8 cellular contexts compared by ENCODE assay signal in the genomic region with DNA sequence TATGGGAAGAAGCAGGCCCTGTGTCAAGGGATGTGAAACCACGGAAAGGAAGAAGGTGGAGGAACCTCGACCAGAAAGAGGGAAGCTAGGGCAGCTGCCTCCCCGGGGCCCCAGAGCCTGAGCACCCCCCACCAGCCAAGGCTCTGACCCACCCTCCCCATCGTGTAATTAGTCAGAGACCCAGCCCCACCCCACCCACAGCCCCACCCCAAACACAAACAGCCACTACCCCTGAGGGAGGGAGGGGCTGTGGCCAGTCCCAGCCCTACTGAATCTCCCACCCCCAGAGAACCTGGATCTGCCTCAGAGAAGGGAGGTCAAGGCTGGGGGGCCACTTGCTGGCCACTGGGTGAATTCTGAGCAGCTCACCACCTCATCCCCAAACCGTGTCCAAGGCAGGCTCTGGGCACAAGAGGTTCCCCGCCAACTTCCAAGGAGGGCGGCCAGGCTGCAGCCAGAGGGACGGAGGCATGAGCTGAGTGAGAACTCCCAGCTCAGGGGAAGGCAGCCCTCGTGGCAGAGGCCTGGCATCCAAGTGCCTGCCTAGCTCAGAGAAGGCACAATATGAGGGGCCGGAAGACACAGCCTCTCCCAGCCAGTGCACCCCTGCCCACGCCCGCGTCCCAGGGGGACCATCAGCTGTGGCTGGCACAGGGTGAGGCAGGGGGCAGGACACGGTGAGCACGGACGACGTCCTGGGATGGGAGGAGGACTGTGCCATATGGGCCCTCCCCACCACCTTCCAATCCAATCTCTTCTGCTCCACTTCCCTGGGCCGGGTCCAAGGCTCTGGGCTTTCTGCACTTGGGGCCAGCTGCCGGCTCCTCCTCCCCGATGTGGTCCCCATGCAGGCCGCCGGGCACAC. TPM values are rescaled to one million over a fixed set of nuclear protein-coding genes. Genes with fewer than 3 reads are reported as not detected.
DNase-seq lines count a peak whose midpoint lies in the region; ATAC-seq and TF ChIP-seq lines count a peak whose summit lies in the region.

No MANE protein-coding gene starts in this region.

- H3K9ac ChIP-seq in Karpas-422 (ENCODE audit: low read length) = peak overlapping the region; percentile 43

- in situ Hi-C loops in brain microvascular endothelial cell (cut with HindIII; ENCODE audit: low pct_ligation_motif_present, low sequenced_read_pairs) = no loop called here

- H3K27ac Mint-ChIP-seq in memory B cell = peak overlapping the region; percentile 29

- H3K4me1 ChIP-seq in Karpas-422 (ENCODE audit: low read length) = peaks cover 76% of the 10 kb centered on the region

- H3K27ac ChIP-seq in 22Rv1 (peak overlapping the region; percentile 95), Karpas-422 (ENCODE audit: low read length) (no peak overlapping the region), brain microvascular endothelial cell (no peak overlapping the region)

- H3K27me3 ChIP-seq in Karpas-422 (ENCODE audit: low read length) (no peaks in the 10 kb centered on the region), brain microvascular endothelial cell (replicated peaks) (no peaks in the 10 kb centered on the region)

- no peaks in the 10 kb centered on the region for H3K9me3 ChIP-seq in Karpas-422 (ENCODE audit: low read length)

- no peaks in the 10 kb centered on the region for H3K79me2 ChIP-seq in Karpas-422 (ENCODE audit: low read length)

- no peaks in the 10 kb centered on the region for H3K9me3 Mint-ChIP-seq in memory B cell

- DNase-seq in Karpas-422 = no peak
- no peak for DNase-seq in brain microvascular endothelial cell
- no peak for DNase-seq in memory B cell (ENCODE audit: low spot score in 2 of 2)
- no peak for DNase-seq in DMS153 treated with DMSO at 0.1 percent for 48 hours (lab: John Stamatoyannopoulos, UW; ENCODE audit: unreplicated experiment)
- no peak for DNase-seq in NCI-H526 treated with DMSO at 0.1 percent for 48 hours (lab: John Stamatoyannopoulos, UW)
- no peak for DNase-seq in inferior parietal cortex (ENCODE audit: extremely low spot score)

- TF ChIP-seq CTCF in 22Rv1 (IDR thresholded peaks at IDR 0.05) (no peak), brain microvascular endothelial cell (IDR thresholded peaks at IDR 0.05; ENCODE audit: low read depth, low read length, missing control alignments) (no peak)

- H3K4me1 Mint-ChIP-seq in memory B cell = peaks cover 49% of the 10 kb centered on the region

- no peaks in the 10 kb centered on the region for H3K27me3 Mint-ChIP-seq in memory B cell

- ATAC-seq in memory B cell (ENCODE audit: low read depth) = peak; percentile 25
- no peak for ATAC-seq in GM18868 (IDR thresholded peaks at IDR 0.05; ENCODE audit: unreplicated experiment)

- H3K9me2 ChIP-seq in Karpas-422 (replicated peaks; ENCODE audit: insufficient read depth, low read length) = no peaks in the 10 kb centered on the region

- no peaks in the 10 kb centered on the region for H3K36me3 ChIP-seq in Karpas-422 (ENCODE audit: insufficient read depth, low read length)
- peaks cover 7% of the 10 kb centered on the region for H3K36me3 ChIP-seq in brain microvascular endothelial cell (replicated peaks)

- H3K36me3 Mint-ChIP-seq in memory B cell = no peaks in the 10 kb centered on the region

- peak overlapping the region; percentile 60 for H3K4me3 Mint-ChIP-seq in memory B cell

- peak overlapping the region; percentile 49 for H3K4me2 ChIP-seq in Karpas-422 (ENCODE audit: low read depth, low read length, poor library complexity, severe bottlenecking)

- H2AFZ ChIP-seq in Karpas-422 (ENCODE audit: low read length) = no peak overlapping the region

- H3K4me3 ChIP-seq in Karpas-422 (ENCODE audit: low read length) = no peak overlapping the region
- H3K4me3 ChIP-seq in brain microvascular endothelial cell (ENCODE audit: low read depth, low read length) = peak overlapping the region; percentile 79

- H4K20me1 ChIP-seq in Karpas-422 (ENCODE audit: insufficient read depth, low read depth, low read length) = peaks cover 22% of the 10 kb centered on the region; the same call in 1 of the 2 replicates

RNA-seq across cellular contexts. Expression of a gene that starts 2.7 kb away (rescaled TPM):
- total RNA-seq in Karpas-422 (2014; rRNA removed; shearing (Covaris generic); ENCODE audit: low replicate concordance) = 2.6 and 7.8 TPM in 2 replicates

RNA-seq across cellular contexts. Expression of a gene that starts 22.1 kb away (rescaled TPM):
- 0.90 and 2.7 TPM in 2 replicates for total RNA-seq in Karpas-422 (2014; rRNA removed; shearing (Covaris generic); ENCODE audit: low replicate concordance)

RNA-seq across cellular contexts. Expression of a gene that starts 34.6 kb away (rescaled TPM):
- 6.4 and 15.8 TPM in 2 replicates for total RNA-seq in Karpas-422 (2014; rRNA removed; shearing (Covaris generic); ENCODE audit: low replicate concordance)

RNA-seq across cellular contexts. Expression of a gene that starts 38.4 kb away (rescaled TPM):
- total RNA-seq in Karpas-422 (2014; rRNA removed; shearing (Covaris generic); ENCODE audit: low replicate concordance) = 32.9 and 78.0 TPM in 2 replicates

RNA-seq across cellular contexts. Expression of a gene that starts 43.3 kb away (rescaled TPM):
- total RNA-seq in Karpas-422 (2014; rRNA removed; shearing (Covaris generic); ENCODE audit: low replicate concordance) = 45.4 and 110 TPM in 2 replicates
